8 cellular contexts compared by ENCODE assay signal in genomic region chr14:61536661-61537566, GRCh38.
A peak's percentile ranks its signal among the peaks of the same experiment; 100 is the strongest.
DNase-seq lines count a peak whose midpoint lies in the region; ATAC-seq and TF ChIP-seq lines count a peak whose summit lies in the region.

No MANE protein-coding gene starts in this region.

- H3K27me3 Mint-ChIP-seq in T-helper 1 cell treated with Interleukin-12 subunit alpha and Interleukin-12 subunit beta and Interleukin-4 antibody, amounts not matched to agents 30 μg/mL and 1 μg/mL, for 36 hours (ENCODE audit: low read depth), result no peaks in the 10 kb centered on the region
- H3K27me3 Mint-ChIP-seq in activated CD8-positive, alpha-beta T cell treated with anti-CD3 and anti-CD28 coated beads for 36 hours, result no peaks in the 10 kb centered on the region

- peak overlapping the region; percentile 44 for H3K4me3 Mint-ChIP-seq in T-helper 1 cell treated with Interleukin-12 subunit alpha and Interleukin-12 subunit beta and Interleukin-4 antibody, amounts not matched to agents 30 μg/mL and 1 μg/mL, for 36 hours
- H3K4me3 Mint-ChIP-seq in activated CD8-positive, alpha-beta T cell treated with anti-CD3 and anti-CD28 coated beads for 36 hours, result no peak overlapping the region
- no peak overlapping the region for H3K4me3 Mint-ChIP-seq in stimulated activated effector memory CD8-positive, alpha-beta T cell treated with anti-CD3 and anti-CD28 coated beads, Interleukin-12 subunit alpha, Interleukin-12 subunit beta, amount 100 ng/mL, for 72 hours

- CTCF ChIA-PET in activated CD8-positive, alpha-beta T cell treated with anti-CD3 and anti-CD28 coated beads for 36 hours (lab: Charles Lee), result interaction anchor here (1.3 to 1.9 kb wide), 6 partner anchors 9 to 172 kb away, joined by 3 to 7 read pairs (median 4); no protein-coding TSS in a partner anchor

- no peaks in the 10 kb centered on the region for H3K27me3 ChIP-seq in iPS-18a (ENCODE audit: control insufficient read depth, insufficient read depth, low read length)

- H3K27ac Mint-ChIP-seq in T-helper 1 cell treated with Interleukin-12 subunit alpha and Interleukin-12 subunit beta and Interleukin-4 antibody, amounts not matched to agents 30 μg/mL and 1 μg/mL, for 36 hours, result peak overlapping the region; percentile 81
- H3K27ac Mint-ChIP-seq in activated CD8-positive, alpha-beta T cell treated with anti-CD3 and anti-CD28 coated beads for 36 hours, result peak overlapping the region; percentile 88
- H3K27ac Mint-ChIP-seq in stimulated activated effector memory CD8-positive, alpha-beta T cell treated with anti-CD3 and anti-CD28 coated beads, Interleukin-12 subunit alpha, Interleukin-12 subunit beta, amount 100 ng/mL, for 72 hours, result peak overlapping the region; percentile 77

- TF ChIP-seq CTCF in activated CD8-positive, alpha-beta T cell treated with anti-CD3 and anti-CD28 coated beads for 36 hours (IDR thresholded peaks at IDR 0.05), result no peak

- H3K4me1 Mint-ChIP-seq in T-helper 1 cell treated with Interleukin-12 subunit alpha and Interleukin-12 subunit beta and Interleukin-4 antibody, amounts not matched to agents 30 μg/mL and 1 μg/mL, for 36 hours (ENCODE audit: low read depth), result peaks cover 63% of the 10 kb centered on the region
- H3K4me1 Mint-ChIP-seq in activated CD8-positive, alpha-beta T cell treated with anti-CD3 and anti-CD28 coated beads for 36 hours (ENCODE audit: low read depth), result peaks cover 77% of the 10 kb centered on the region
- peaks cover 79% of the 10 kb centered on the region for H3K4me1 Mint-ChIP-seq in stimulated activated effector memory CD8-positive, alpha-beta T cell treated with anti-CD3 and anti-CD28 coated beads, Interleukin-12 subunit alpha, Interleukin-12 subunit beta, amount 100 ng/mL, for 72 hours

- DNase-seq in T-helper 1 cell, result no peak
- DNase-seq in activated CD8-positive, alpha-beta T cell treated with anti-CD3 and anti-CD28 coated beads for 36 hours, result no peak
- no peak for DNase-seq in stimulated activated effector memory CD8-positive, alpha-beta T cell treated with anti-CD3 and anti-CD28 coated beads, Interleukin-12 subunit alpha, Interleukin-12 subunit beta, amount 100 ng/mL, for 72 hours (ENCODE audit: low spot score in 2 of 2)
- DNase-seq in NCI-H1694 (lab: John Stamatoyannopoulos, UW), result no peak
- DNase-seq in NCI-H524 (lab: John Stamatoyannopoulos, UW), result no peak

- H3K4me1 ChIP-seq in iPS-18a (ENCODE audit: control insufficient read depth, low read depth, low read length), result peaks cover 19% of the 10 kb centered on the region

- no peaks in the 10 kb centered on the region for H3K36me3 ChIP-seq in iPS-18a (ENCODE audit: control insufficient read depth, low read depth, low read length)

- H3K27ac ChIP-seq in iPS-18a (ENCODE audit: low read length), result peak overlapping the region; percentile 17

- TF ChIP-seq POLR2A in GM18505 (IDR thresholded peaks at IDR 0.05; ENCODE audit: borderline replicate concordance, extremely low read depth, insufficient read depth, insufficient read length), result no peak

- H3K4me3 ChIP-seq in iPS-18a (ENCODE audit: low read length), result no peak overlapping the region

- peaks cover 74% of the 10 kb centered on the region for H3K36me3 Mint-ChIP-seq in T-helper 1 cell treated with Interleukin-12 subunit alpha and Interleukin-12 subunit beta and Interleukin-4 antibody, amounts not matched to agents 30 μg/mL and 1 μg/mL, for 36 hours (ENCODE audit: low read depth)
- peaks cover 86% of the 10 kb centered on the region for H3K36me3 Mint-ChIP-seq in activated CD8-positive, alpha-beta T cell treated with anti-CD3 and anti-CD28 coated beads for 36 hours (ENCODE audit: low read depth)
- H3K36me3 Mint-ChIP-seq in stimulated activated effector memory CD8-positive, alpha-beta T cell treated with anti-CD3 and anti-CD28 coated beads, Interleukin-12 subunit alpha, Interleukin-12 subunit beta, amount 100 ng/mL, for 72 hours, result peaks cover 100% of the 10 kb centered on the region

- intact Hi-C loops in activated CD8-positive, alpha-beta T cell treated with anti-CD3 and anti-CD28 coated beads for 36 hours (cut with micrococcal nuclease), result no loop called here

- no peak overlapping the region for H3K9ac ChIP-seq in iPS-18a (ENCODE audit: low read length)

- no peaks in the 10 kb centered on the region for H3K9me3 Mint-ChIP-seq in T-helper 1 cell treated with Interleukin-12 subunit alpha and Interleukin-12 subunit beta and Interleukin-4 antibody, amounts not matched to agents 30 μg/mL and 1 μg/mL, for 36 hours
- H3K9me3 Mint-ChIP-seq in activated CD8-positive, alpha-beta T cell treated with anti-CD3 and anti-CD28 coated beads for 36 hours, result no peaks in the 10 kb centered on the region
- no peaks in the 10 kb centered on the region for H3K9me3 Mint-ChIP-seq in stimulated activated effector memory CD8-positive, alpha-beta T cell treated with anti-CD3 and anti-CD28 coated beads, Interleukin-12 subunit alpha, Interleukin-12 subunit beta, amount 100 ng/mL, for 72 hours

- POLR2A ChIA-PET in activated CD8-positive, alpha-beta T cell treated with anti-CD3 and anti-CD28 coated beads for 36 hours (lab: Charles Lee), result interaction anchor here (0.9 to 1.8 kb wide), 5 partner anchors 8 to 66 kb away, joined by 3 to 5 read pairs (median 4); no protein-coding TSS in a partner anchor

- no peaks in the 10 kb centered on the region for H3K9me3 ChIP-seq in iPS-18a (ENCODE audit: control insufficient read depth, low read depth, low read length)

- no peak for ATAC-seq in activated CD8-positive, alpha-beta T cell treated with anti-CD3 and anti-CD28 coated beads for 36 hours
- no peak for ATAC-seq in stimulated activated effector memory CD8-positive, alpha-beta T cell treated with anti-CD3 and anti-CD28 coated beads, Interleukin-12 subunit alpha, Interleukin-12 subunit beta, amount 100 ng/mL, for 72 hours
- ATAC-seq in GM18505 (IDR thresholded peaks at IDR 0.05; ENCODE audit: unreplicated experiment), result no peak
